19 cellular contexts compared by ENCODE assay signal in the genomic region with DNA sequence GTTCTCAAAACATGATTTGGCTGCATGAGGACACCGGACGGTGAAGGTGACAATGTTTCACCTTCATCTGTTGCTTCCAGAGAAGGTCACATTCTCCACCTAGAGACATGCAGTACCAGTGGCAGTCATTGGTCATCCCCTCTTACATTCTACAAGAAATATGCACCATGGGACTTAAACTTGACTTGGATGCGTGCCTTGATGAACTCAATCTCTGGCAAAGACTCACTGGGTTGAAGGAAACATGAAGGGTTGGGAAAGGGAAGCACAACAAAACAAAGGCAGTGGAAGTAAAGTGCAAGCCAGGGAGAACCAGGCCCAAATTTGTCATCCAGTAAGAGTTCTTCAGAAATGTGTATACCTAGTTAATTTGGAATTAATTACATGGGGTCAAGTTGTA. TPM values are rescaled to one million over a fixed set of nuclear protein-coding genes. Genes with fewer than 3 reads are reported as not detected.
DNase-seq lines count a peak whose midpoint lies in the region; ATAC-seq and TF ChIP-seq lines count a peak whose summit lies in the region.
"Had no signal": no experiment of that assay in that cellular context is flagged by ENCODE, and none has a peak within 500 bp of the region (broad histone marks: within the 10 kb centered on the region; RNA-seq: fewer than 3 reads in every experiment).

No MANE protein-coding gene starts in this region.

- 63 to 85% (median 82%) methylated on average over 3 of the region's 3 CpGs for WGBS in heart left ventricle, 4 donors

- H3K9me3 ChIP-seq in heart left ventricle = no peaks in the 10 kb centered on the region
- H3K9me3 ChIP-seq: Caco-2, upper lobe of right lung had no signal

- POLR2A ChIA-PET in T-cell (lab: Charles Lee) = interaction anchor here in 1 of 2 donors (0.7 kb wide), 1 partner anchor 1469 kb away, joined by 3 read pairs; no protein-coding TSS in a partner anchor

- TF ChIP-seq POLR2A in heart left ventricle (IDR thresholded peaks at IDR 0.05) = no peak

- H3K27ac ChIP-seq in heart left ventricle = no peak overlapping the region
- H3K27ac ChIP-seq: foreskin keratinocyte, upper lobe of right lung had no signal

- ATAC-seq in Right ventricle myocardium inferior (peak; percentile 56), heart left ventricle (no peak), T-cell (replicated peaks in 1 of 4) (no peak), GM18907 (IDR thresholded peaks at IDR 0.05; ENCODE audit: unreplicated experiment) (no peak)
- ATAC-seq in stimulated activated naive B cell treated with anti-CD40 and anti-IgM and Interleukin-4, amounts not matched to agents 10 μg/mL and 1 μg/mL and 100 μg/mL, for 72 hours (replicated peaks) = no peak
- ATAC-seq: foreskin keratinocyte; SK-N-SH treated with all-trans-retinoic acid at 6 μM for 48 hours; stimulated activated naive CD8-positive, alpha-beta T cell treated with anti-CD3 and anti-CD28 coated beads, Interleukin-15, amount 100 ng/mL, for 72 hours; upper lobe of right lung had no signal

- CTCF ChIA-PET in T-cell (lab: Charles Lee) = no interaction called here

- H3K4me3 ChIP-seq in heart left ventricle (no peak overlapping the region), fibroblast of mammary gland (ENCODE audit: control insufficient read depth, low read depth, low read length) (no peak overlapping the region)
- H3K4me3 ChIP-seq: upper lobe of right lung had no signal

- peaks cover 82% of the 10 kb centered on the region for H3K36me3 Mint-ChIP-seq in T-cell
- H3K36me3 Mint-ChIP-seq in stimulated activated naive B cell treated with anti-CD40 and anti-IgM and Interleukin-4, amounts not matched to agents 10 μg/mL and 1 μg/mL and 100 μg/mL, for 72 hours = peaks cover 21 to 35% of the 10 kb centered on the region in 2 donors

- H3K9me3 Mint-ChIP-seq in T-cell = no peaks in the 10 kb centered on the region
- H3K9me3 Mint-ChIP-seq in stimulated activated naive B cell treated with anti-CD40 and anti-IgM and Interleukin-4, amounts not matched to agents 10 μg/mL and 1 μg/mL and 100 μg/mL, for 72 hours = no peaks in the 10 kb centered on the region

- peaks cover 0 to 20% (median 9%) of the 10 kb centered on the region in 12 donors for H3K4me1 ChIP-seq in heart left ventricle
- H3K4me1 ChIP-seq: Caco-2, foreskin keratinocyte, upper lobe of right lung had no signal

- H3K4me1 Mint-ChIP-seq in T-cell = peaks cover 80 to 83% (median 83%) of the 10 kb centered on the region in 3 donors
- H3K4me1 Mint-ChIP-seq in stimulated activated naive B cell treated with anti-CD40 and anti-IgM and Interleukin-4, amounts not matched to agents 10 μg/mL and 1 μg/mL and 100 μg/mL, for 72 hours = peaks cover 9 to 25% of the 10 kb centered on the region in 2 donors

- peak overlapping the region; percentile 82 to 84 for H3K27ac Mint-ChIP-seq in T-cell
- H3K27ac Mint-ChIP-seq in stimulated activated naive B cell treated with anti-CD40 and anti-IgM and Interleukin-4, amounts not matched to agents 10 μg/mL and 1 μg/mL and 100 μg/mL, for 72 hours = peak overlapping the region; percentile 56
- H3K27ac Mint-ChIP-seq: stimulated activated naive CD8-positive, alpha-beta T cell treated with anti-CD3 and anti-CD28 coated beads, Interleukin-15, amount 100 ng/mL, for 72 hours had no signal

- no peaks in the 10 kb centered on the region for H3K27me3 ChIP-seq in heart left ventricle
- H3K27me3 ChIP-seq: upper lobe of right lung had no signal

- intact Hi-C loops in Right ventricle myocardium inferior (cut with DNase I) = no loop called here
- intact Hi-C loops in heart left ventricle (cut with DNase I) = no loop called here

- H3K36me3 ChIP-seq in heart left ventricle = peaks cover 0 to 57% (median 4%) of the 10 kb centered on the region in 9 donors
- H3K36me3 ChIP-seq: upper lobe of right lung had no signal

- H3K4me3 Mint-ChIP-seq in T-cell = no peak overlapping the region
- H3K4me3 Mint-ChIP-seq in stimulated activated naive B cell treated with anti-CD40 and anti-IgM and Interleukin-4, amounts not matched to agents 10 μg/mL and 1 μg/mL and 100 μg/mL, for 72 hours = no peak overlapping the region
- H3K4me3 Mint-ChIP-seq: stimulated activated naive CD8-positive, alpha-beta T cell treated with anti-CD3 and anti-CD28 coated beads, Interleukin-15, amount 100 ng/mL, for 72 hours had no signal

- H3K27me3 Mint-ChIP-seq in T-cell = no peaks in the 10 kb centered on the region
- no peaks in the 10 kb centered on the region for H3K27me3 Mint-ChIP-seq in stimulated activated naive B cell treated with anti-CD40 and anti-IgM and Interleukin-4, amounts not matched to agents 10 μg/mL and 1 μg/mL and 100 μg/mL, for 72 hours
- H3K27me3 Mint-ChIP-seq: stimulated activated naive CD8-positive, alpha-beta T cell treated with anti-CD3 and anti-CD28 coated beads, Interleukin-15, amount 100 ng/mL, for 72 hours had no signal

- DNase-seq in Right ventricle myocardium inferior (ENCODE audit: missing footprints) (no peak), heart left ventricle (no peak), T-cell (no peak), fibroblast of mammary gland (ENCODE audit: low read depth) (peak; percentile 47), cortex of kidney (lab: John Stamatoyannopoulos, UW) (no peak)
- no peak for DNase-seq in stimulated activated naive B cell treated with anti-CD40 and anti-IgM and Interleukin-4, amounts not matched to agents 10 μg/mL and 1 μg/mL and 100 μg/mL, for 72 hours
- DNase-seq: amygdala; Caco-2; foreskin keratinocyte; KG1; NCI-H1048; NCI-H2029 treated with DMSO at 0.1 percent for 48 hours; NCI-H446 treated with DMSO at 0.1 percent for 48 hours; retina; stimulated activated naive CD8-positive, alpha-beta T cell treated with anti-CD3 and anti-CD28 coated beads, Interleukin-15, amount 100 ng/mL, for 72 hours; upper lobe of right lung had no signal

- TF ChIP-seq CTCF in heart left ventricle (IDR thresholded peaks at IDR 0.05) = no peak
- TF ChIP-seq CTCF in fibroblast of mammary gland (conservative IDR thresholded peaks at IDR 0.05; ENCODE audit: control insufficient read depth, insufficient read depth, low read depth, low read length) = no peak

RNA-seq across cellular contexts. Expression of a gene that starts 39.4 kb away (rescaled TPM):
- not detected for total RNA-seq in Right ventricle myocardium inferior
- total RNA-seq in heart left ventricle = not detected
- polyA plus RNA-seq in heart left ventricle = not detected
- total RNA-seq in T-cell = 1 to 10 TPM; 2.2 to 4.6 (median 3.7) TPM
- total RNA-seq: Caco-2, chondrocyte, foreskin keratinocyte, upper lobe of right lung had no signal
- polyA plus RNA-seq: foreskin keratinocyte had no signal
